Comparison of ENCODE assay signal across 21 cellular contexts in the genomic region with DNA sequence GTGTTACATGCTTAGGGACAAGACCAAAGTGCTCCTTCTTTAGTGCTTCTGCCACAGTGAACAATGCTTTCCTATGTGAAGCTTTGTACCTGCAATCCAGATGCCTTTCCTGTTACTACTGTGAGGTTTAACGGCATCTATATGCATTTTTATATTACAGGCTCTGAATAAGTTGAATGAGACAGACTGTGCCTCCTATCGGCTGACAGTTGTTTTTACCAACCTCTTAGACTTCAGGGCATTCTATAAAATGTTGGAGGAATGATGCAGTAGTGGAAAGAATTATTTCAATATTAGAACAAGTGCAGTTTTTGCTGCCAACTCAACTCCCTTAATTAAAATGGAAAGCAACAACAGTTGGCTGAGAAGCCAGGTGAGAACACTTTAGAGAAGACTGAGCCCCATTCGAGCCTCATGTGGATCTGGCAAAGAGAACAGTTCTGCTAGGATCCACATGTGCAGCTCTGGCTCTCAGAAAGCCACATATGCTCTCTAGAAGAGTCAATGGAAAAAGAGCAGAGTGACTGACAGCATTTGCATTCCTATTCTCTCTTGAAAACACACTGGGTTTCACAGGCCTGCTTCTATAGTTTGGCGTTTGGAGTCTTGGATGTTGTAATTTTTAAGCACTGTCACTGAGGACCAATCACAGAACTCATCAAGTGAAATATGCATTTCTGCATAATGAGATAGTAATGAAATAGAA.
DNase-seq lines count a peak whose midpoint lies in the region; ATAC-seq and TF ChIP-seq lines count a peak whose summit lies in the region.
"Had no signal": no experiment of that assay in that cellular context is flagged by ENCODE, and none has a peak within 500 bp of the region (broad histone marks: within the 10 kb centered on the region; RNA-seq: fewer than 3 reads in every experiment).

No MANE protein-coding gene starts in this region.

- no peaks in the 10 kb centered on the region for H3K27me3 ChIP-seq in cardiac muscle cell
- no peaks in the 10 kb centered on the region for H3K27me3 ChIP-seq in adipocyte (replicated peaks; ENCODE audit: control insufficient read depth, insufficient read depth, low read length)
- no peaks in the 10 kb centered on the region for H3K27me3 ChIP-seq in upper lobe of right lung
- H3K27me3 ChIP-seq: body of pancreas had no signal

- H3K4me1 ChIP-seq in cardiac muscle cell (ENCODE audit: low read depth) (peaks cover 4% of the 10 kb centered on the region), adipocyte (ENCODE audit: control insufficient read depth, insufficient read depth, low read length) (peaks cover 26% of the 10 kb centered on the region), upper lobe of right lung (peaks cover 11% of the 10 kb centered on the region)
- H3K4me1 ChIP-seq: body of pancreas had no signal

- no peaks in the 10 kb centered on the region for H3K9me3 ChIP-seq in cardiac muscle cell (ENCODE audit: low read depth)
- H3K9me3 ChIP-seq in adipocyte (ENCODE audit: control insufficient read depth, low read length) = no peaks in the 10 kb centered on the region
- H3K9me3 ChIP-seq in upper lobe of right lung = no peaks in the 10 kb centered on the region
- H3K9me3 ChIP-seq: A549, body of pancreas had no signal

- no peaks in the 10 kb centered on the region for H3K4me1 Mint-ChIP-seq in activated naive CD4-positive, alpha-beta T cell treated with anti-CD3 and anti-CD28 coated beads for 36 hours (ENCODE audit: low read depth)
- H3K4me1 Mint-ChIP-seq: CD14-positive monocyte had no signal

- no peak overlapping the region for H3K4me3 Mint-ChIP-seq in activated naive CD4-positive, alpha-beta T cell treated with anti-CD3 and anti-CD28 coated beads for 36 hours
- H3K4me3 Mint-ChIP-seq: activated CD4-positive, alpha-beta memory T cell treated with anti-CD3 and anti-CD28 coated beads for 36 hours; CD14-positive monocyte had no signal

- intact Hi-C loops in cardiac septum (cut with DNase I) (no loop called here), upper lobe of right lung (cut with DNase I) (no loop called here)
- intact Hi-C loops in activated naive CD4-positive, alpha-beta T cell treated with anti-CD3 and anti-CD28 coated beads for 36 hours (cut with micrococcal nuclease) = no loop called here

- H3K27ac ChIP-seq in cardiac muscle cell (no peak overlapping the region), upper lobe of right lung (peak overlapping the region; percentile 72)
- H3K27ac ChIP-seq: body of pancreas had no signal

- H3K27me3 Mint-ChIP-seq in activated naive CD4-positive, alpha-beta T cell treated with anti-CD3 and anti-CD28 coated beads for 36 hours (ENCODE audit: low read depth) = no peaks in the 10 kb centered on the region
- H3K27me3 Mint-ChIP-seq: activated CD4-positive, alpha-beta memory T cell treated with anti-CD3 and anti-CD28 coated beads for 36 hours had no signal

- H3K9me3 Mint-ChIP-seq in activated naive CD4-positive, alpha-beta T cell treated with anti-CD3 and anti-CD28 coated beads for 36 hours = peaks cover 2% of the 10 kb centered on the region

- H3K27ac Mint-ChIP-seq in activated naive CD4-positive, alpha-beta T cell treated with anti-CD3 and anti-CD28 coated beads for 36 hours = no peak overlapping the region
- H3K27ac Mint-ChIP-seq: activated CD4-positive, alpha-beta memory T cell treated with anti-CD3 and anti-CD28 coated beads for 36 hours; CD14-positive monocyte had no signal

- TF ChIP-seq CTCF in cardiac muscle cell (IDR thresholded peaks at IDR 0.05; ENCODE audit: low read depth, low read length) = no peak
- no peak for TF ChIP-seq CTCF in upper lobe of right lung (IDR thresholded peaks at IDR 0.05)

- H3K4me3 ChIP-seq in cardiac muscle cell = no peak overlapping the region
- no peak overlapping the region for H3K4me3 ChIP-seq in adipocyte (ENCODE audit: low read length)
- H3K4me3 ChIP-seq in upper lobe of right lung = no peak overlapping the region
- H3K4me3 ChIP-seq: A549, body of pancreas had no signal

- no peak overlapping the region for H3K9ac ChIP-seq in adipocyte (ENCODE audit: low read length)

- H3K36me3 Mint-ChIP-seq in activated naive CD4-positive, alpha-beta T cell treated with anti-CD3 and anti-CD28 coated beads for 36 hours (ENCODE audit: low read depth) = no peaks in the 10 kb centered on the region
- H3K36me3 Mint-ChIP-seq: activated CD4-positive, alpha-beta memory T cell treated with anti-CD3 and anti-CD28 coated beads for 36 hours; CD14-positive monocyte had no signal

- peak; percentile 19 to 20 for DNase-seq in cardiac muscle cell (ENCODE audit: low read depth in 1 of 2, low spot score in 1 of 2)
- no peak for DNase-seq in cardiac septum (ENCODE audit: low spot score)
- DNase-seq in adipocyte (ENCODE audit: low read depth) = peak; percentile 56
- peak; percentile 38 for DNase-seq in fibroblast of the conjunctiva (ENCODE audit: low read depth)
- DNase-seq in upper lobe of right lung = no peak
- DNase-seq in activated naive CD4-positive, alpha-beta T cell treated with anti-CD3 and anti-CD28 coated beads for 36 hours = no peak
- DNase-seq: activated CD4-positive, alpha-beta memory T cell treated with anti-CD3 and anti-CD28 coated beads for 36 hours; body of pancreas; effector memory CD4-positive, alpha-beta T cell; GDM1; kidney; NCI-H1105 treated with DMSO at 0.1 percent for 48 hours; NCI-H2081 treated with DMSO at 0.1 percent for 48 hours; NCI-H82; stimulated activated CD4-positive, alpha-beta T cell treated with anti-CD3 and anti-CD28 coated beads, Interleukin-2, amount 100 ng/mL, for 24 hours; substantia nigra; T1000 had no signal

- H3K36me3 ChIP-seq in cardiac muscle cell (no peaks in the 10 kb centered on the region), adipocyte (ENCODE audit: control insufficient read depth, insufficient read depth, low read length, severe bottlenecking) (no peaks in the 10 kb centered on the region), upper lobe of right lung (no peaks in the 10 kb centered on the region)

- no peak for ATAC-seq in upper lobe of right lung
- ATAC-seq in GM19395 (IDR thresholded peaks at IDR 0.05; ENCODE audit: unreplicated experiment) = no peak
- ATAC-seq in GM19397 (IDR thresholded peaks at IDR 0.05; ENCODE audit: unreplicated experiment) = no peak
- ATAC-seq: A549, body of pancreas had no signal

- CTCF ChIA-PET in activated naive CD4-positive, alpha-beta T cell treated with anti-CD3 and anti-CD28 coated beads for 36 hours (lab: Charles Lee) = no interaction called here

Comparison
In these comparisons a context has a peak if more than half of its experiments do, and no peak if none do; other contexts are left out.
1. DNase-seq: peak in cardiac muscle cell (2 of 2), adipocyte (single experiment) and fibroblast of the conjunctiva (single experiment); none in cardiac septum (single experiment), upper lobe of right lung (single experiment) and activated naive CD4-positive, alpha-beta T cell treated with anti-CD3 and anti-CD28 coated beads for 36 hours (single experiment).